In genomic region chr10:14009315-14010082, GRCh38 we compare ENCODE assay signal across 8 cellular contexts.
A peak's percentile ranks its signal among the peaks of the same experiment; 100 is the strongest.
DNase-seq lines count a peak whose midpoint lies in the region; ATAC-seq lines count a peak whose summit lies in the region.

No MANE protein-coding gene starts in this region.

- peak overlapping the region; percentile 72 for H3K4me3 Mint-ChIP-seq in activated naive CD4-positive, alpha-beta T cell treated with anti-CD3 and anti-CD28 coated beads, Interleukin-2, amount 10 ng/mL, durations not matched to agents 7 days and 5 days

- H3K27ac Mint-ChIP-seq in activated naive CD4-positive, alpha-beta T cell treated with anti-CD3 and anti-CD28 coated beads, Interleukin-2, amount 10 ng/mL, durations not matched to agents 7 days and 5 days, result peak overlapping the region; percentile 93

- H3K27me3 Mint-ChIP-seq in activated naive CD4-positive, alpha-beta T cell treated with anti-CD3 and anti-CD28 coated beads, Interleukin-2, amount 10 ng/mL, durations not matched to agents 7 days and 5 days, result peaks cover 19% of the 10 kb centered on the region

- H3K9me3 ChIP-seq in SJCRH30 (replicated peaks), result no peaks in the 10 kb centered on the region

- no peaks in the 10 kb centered on the region for H3K27me3 ChIP-seq in SJCRH30

- H3K9me3 Mint-ChIP-seq in activated naive CD4-positive, alpha-beta T cell treated with anti-CD3 and anti-CD28 coated beads, Interleukin-2, amount 10 ng/mL, durations not matched to agents 7 days and 5 days, result no peaks in the 10 kb centered on the region

- peak; percentile 23 to 70 for DNase-seq in SJCRH30
- DNase-seq in activated naive CD4-positive, alpha-beta T cell treated with anti-CD3 and anti-CD28 coated beads, Interleukin-2, amount 10 ng/mL, durations not matched to agents 7 days and 5 days, result peak; percentile 72
- peak; percentile 56 for DNase-seq in left kidney (ENCODE audit: low read depth, low spot score)
- peak; percentile 54 for DNase-seq in stimulated activated CD8-positive, alpha-beta memory T cell treated with anti-CD3 and anti-CD28 coated beads, Interleukin-12 subunit alpha, Interleukin-12 subunit beta, amount 100 ng/mL, for 4 hours (ENCODE audit: low read depth)
- DNase-seq in DMS79 (lab: John Stamatoyannopoulos, UW), result no peak

- no peaks in the 10 kb centered on the region for H3K36me3 ChIP-seq in SJCRH30

- peak overlapping the region; percentile 92 for H3K27ac ChIP-seq in SJCRH30

- H3K4me3 ChIP-seq in SJCRH30, result peak overlapping the region; percentile 55

- H3K4me1 Mint-ChIP-seq in activated naive CD4-positive, alpha-beta T cell treated with anti-CD3 and anti-CD28 coated beads, Interleukin-2, amount 10 ng/mL, durations not matched to agents 7 days and 5 days, result peaks cover 46% of the 10 kb centered on the region

- ATAC-seq in GM19328 (IDR thresholded peaks at IDR 0.05; ENCODE audit: unreplicated experiment) (peak; percentile 55), HG03460 (IDR thresholded peaks at IDR 0.05; ENCODE audit: unreplicated experiment) (no peak), HG02588 (IDR thresholded peaks at IDR 0.05; ENCODE audit: unreplicated experiment) (no peak)

- CTCF ChIA-PET in activated naive CD4-positive, alpha-beta T cell treated with anti-CD3 and anti-CD28 coated beads, Interleukin-2, amount 10 ng/mL, durations not matched to agents 7 days and 5 days (lab: Charles Lee), result no interaction called here

- peaks cover 7% of the 10 kb centered on the region; the same call in 1 of the 2 replicates for H3K4me1 ChIP-seq in SJCRH30

- H3K36me3 Mint-ChIP-seq in activated naive CD4-positive, alpha-beta T cell treated with anti-CD3 and anti-CD28 coated beads, Interleukin-2, amount 10 ng/mL, durations not matched to agents 7 days and 5 days, result peaks cover 1% of the 10 kb centered on the region
